Comparison of ENCODE assay signal across 8 cellular contexts in the genomic region with DNA sequence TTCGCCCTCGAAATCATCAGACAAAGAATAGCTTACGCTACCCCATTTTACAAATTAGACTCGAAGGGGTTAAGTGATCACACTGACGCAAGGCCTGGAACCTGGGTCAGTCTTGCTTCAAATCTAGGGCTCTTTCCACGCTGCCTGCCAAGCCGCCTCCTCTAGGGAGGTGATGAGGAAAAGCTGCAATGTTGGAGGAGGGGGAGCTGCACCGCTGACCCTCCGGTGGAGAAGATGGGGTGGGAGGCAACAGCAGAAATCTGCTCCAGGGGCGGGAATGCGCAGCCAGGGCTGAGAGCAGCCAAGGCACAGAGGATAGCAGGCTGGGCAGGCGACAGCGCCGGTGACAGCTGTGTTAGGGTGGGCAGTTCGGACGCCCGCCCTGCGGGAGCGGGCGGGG. TPM values are rescaled to one million over a fixed set of nuclear protein-coding genes. Genes with fewer than 3 reads are reported as not detected.
DNase-seq lines count a peak whose midpoint lies in the region; TF ChIP-seq lines count a peak whose summit lies in the region.

No MANE protein-coding gene starts in this region.

- WGBS in ectodermal cell, 2 experiments = 3 to 5% methylated on average over 20 of the region's 20 CpGs

- H3K27ac ChIP-seq in Karpas-422 (ENCODE audit: low read length) (peak overlapping the region; percentile 100), ectodermal cell (ENCODE audit: insufficient read depth, low read depth, low read length, poor library complexity, severe bottlenecking) (peak overlapping the region; percentile 11), muscle layer of duodenum (ENCODE audit: low read length) (peak overlapping the region; percentile 100)

- POLR2A ChIA-PET in AG04449 (lab: Yijun Ruan, JAX) = interaction anchor here (1.4 to 3.1 kb wide), 3 partner anchors 12 to 16 kb away, joined by 4 to 20 read pairs (median 7); partner anchors contain the start of genes FAU, MRPL49 and ZNHIT2

- H3K27me3 ChIP-seq in Karpas-422 (ENCODE audit: low read length) = no peaks in the 10 kb centered on the region
- H3K27me3 ChIP-seq in ectodermal cell (ENCODE audit: control insufficient read depth, insufficient read depth, low read length, poor library complexity, severe bottlenecking) = no peaks in the 10 kb centered on the region
- no peaks in the 10 kb centered on the region for H3K27me3 ChIP-seq in muscle layer of duodenum (ENCODE audit: low read depth, low read length)

- CTCF ChIA-PET in AG04449 (lab: Yijun Ruan, JAX) = interaction anchor here (1.0 kb wide), 2 partner anchors 12 to 23 kb away, joined by 4 read pairs; partner anchors contain the start of genes FAU and MRPL49

- H3K9me2 ChIP-seq in Karpas-422 (replicated peaks; ENCODE audit: insufficient read depth, low read length) = no peaks in the 10 kb centered on the region

- H3K4me3 ChIP-seq in AG04449 (ENCODE audit: low read depth, low read length) (peak overlapping the region; percentile 95), Karpas-422 (ENCODE audit: low read length) (peak overlapping the region; percentile 91), ectodermal cell (ENCODE audit: insufficient read depth, low read depth, low read length) (peak overlapping the region; percentile 83), muscle layer of duodenum (ENCODE audit: low read depth in 1 of 2, low read length in 2 of 2) (peak overlapping the region; percentile 86 to 91)

- peak overlapping the region; percentile 99 for H3K9ac ChIP-seq in Karpas-422 (ENCODE audit: low read length)

- H3K9me3 ChIP-seq in Karpas-422 (ENCODE audit: low read length) = no peaks in the 10 kb centered on the region
- no peaks in the 10 kb centered on the region for H3K9me3 ChIP-seq in ectodermal cell (ENCODE audit: control insufficient read depth, low read length)
- no peaks in the 10 kb centered on the region for H3K9me3 ChIP-seq in muscle layer of duodenum (ENCODE audit: control insufficient read depth in 1 of 2, low read length in 2 of 2)

- peak overlapping the region; percentile 98 for H3K4me2 ChIP-seq in Karpas-422 (ENCODE audit: low read depth, low read length, poor library complexity, severe bottlenecking)

- peaks cover 27% of the 10 kb centered on the region for H3K79me2 ChIP-seq in Karpas-422 (ENCODE audit: low read length)

- peaks cover 30% of the 10 kb centered on the region for H3K36me3 ChIP-seq in Karpas-422 (ENCODE audit: insufficient read depth, low read length)
- H3K36me3 ChIP-seq in ectodermal cell (ENCODE audit: control insufficient read depth, insufficient read depth, low read length) = peaks cover 4% of the 10 kb centered on the region
- H3K36me3 ChIP-seq in muscle layer of duodenum (ENCODE audit: control insufficient read depth in 1 of 2, insufficient read depth in 2 of 2, low read length in 2 of 2) = peaks cover 27 to 44% of the 10 kb centered on the region in 2 donors

- in situ Hi-C loops in ACHN (cut with HindIII; ENCODE audit: low pct_ligation_motif_present, low pct_unique_long_range_greater_than_20kb, low sequenced_read_pairs) = no loop called here

- DNase-seq in AG04449 (ENCODE audit: low read depth, low spot score) = no peak
- DNase-seq in Karpas-422 = peak; percentile 70
- DNase-seq in germinal center (ENCODE audit: low spot score) = no peak
- DNase-seq in cortex of kidney (lab: John Stamatoyannopoulos, UW) = no peak
- no peak for DNase-seq in NCI-H1417 (lab: John Stamatoyannopoulos, UW)
- DNase-seq in ACHN = no peak

- H4K20me1 ChIP-seq in Karpas-422 (ENCODE audit: insufficient read depth, low read depth, low read length) = peaks cover 34% of the 10 kb centered on the region; the same call in 1 of the 2 replicates

- TF ChIP-seq CTCF in AG04449 (IDR thresholded peaks at IDR 0.05; ENCODE audit: insufficient read depth, low read length, missing control alignments) = no peak

- no peak overlapping the region for H2AFZ ChIP-seq in Karpas-422 (ENCODE audit: low read length)

- peaks cover 57% of the 10 kb centered on the region for H3K4me1 ChIP-seq in Karpas-422 (ENCODE audit: low read length)
- H3K4me1 ChIP-seq in ectodermal cell (ENCODE audit: control insufficient read depth, insufficient read depth, low read length) = peaks cover 11% of the 10 kb centered on the region
- H3K4me1 ChIP-seq in muscle layer of duodenum (ENCODE audit: control insufficient read depth in 1 of 2, insufficient read depth in 2 of 2, low read length in 2 of 2) = peaks cover 16 to 34% of the 10 kb centered on the region in 2 donors

RNA-seq across cellular contexts. Expression of gene SYVN1, which starts 0.6 kb away (rescaled TPM):
- total RNA-seq in Karpas-422 (2014; rRNA removed; shearing (Covaris generic); ENCODE audit: low replicate concordance) = 73.6 and 118 TPM in 2 replicates
- 31.4 TPM for polyA plus RNA-seq in ectodermal cell (2013, experiment 1 of 4)
- 25.5 TPM for polyA plus RNA-seq in ectodermal cell (2013, experiment 2 of 4)
- polyA plus RNA-seq in ectodermal cell (2013, experiment 3 of 4) = 22.1 TPM
- 29.0 TPM for polyA plus RNA-seq in ectodermal cell (2013, experiment 4 of 4)

RNA-seq across cellular contexts. Expression of gene MRPL49, which starts 11.6 kb away (rescaled TPM):
- total RNA-seq in Karpas-422 (2014; rRNA removed; shearing (Covaris generic); ENCODE audit: low replicate concordance) = 44.5 and 65.8 TPM in 2 replicates
- polyA plus RNA-seq in ectodermal cell (2013, experiment 1 of 4) = 47.5 TPM
- polyA plus RNA-seq in ectodermal cell (2013, experiment 2 of 4) = 49.9 TPM
- 34.1 TPM for polyA plus RNA-seq in ectodermal cell (2013, experiment 3 of 4)
- polyA plus RNA-seq in ectodermal cell (2013, experiment 4 of 4) = 40.1 TPM

RNA-seq across cellular contexts. Expression of gene FAU, which starts 11.8 kb away (rescaled TPM):
- 662 and 1,340 TPM in 2 replicates for total RNA-seq in Karpas-422 (2014; rRNA removed; shearing (Covaris generic); ENCODE audit: low replicate concordance)
- polyA plus RNA-seq in ectodermal cell (2013, experiment 1 of 4) = 875 TPM
- polyA plus RNA-seq in ectodermal cell (2013, experiment 2 of 4) = 877 TPM
- polyA plus RNA-seq in ectodermal cell (2013, experiment 3 of 4) = 873 TPM
- polyA plus RNA-seq in ectodermal cell (2013, experiment 4 of 4) = 955 TPM

RNA-seq across cellular contexts. Expression of gene ZNHIT2, which starts 16.2 kb away (rescaled TPM):
- 11.3 and 18.0 TPM in 2 replicates for total RNA-seq in Karpas-422 (2014; rRNA removed; shearing (Covaris generic); ENCODE audit: low replicate concordance)
- polyA plus RNA-seq in ectodermal cell (2013, experiment 1 of 4) = 7.8 TPM
- polyA plus RNA-seq in ectodermal cell (2013, experiment 2 of 4) = 9.1 TPM
- polyA plus RNA-seq in ectodermal cell (2013, experiment 3 of 4) = 7.7 TPM
- 7.8 TPM for polyA plus RNA-seq in ectodermal cell (2013, experiment 4 of 4)

RNA-seq across cellular contexts. Expression of gene TM7SF2, which starts 22.1 kb away (rescaled TPM):
- total RNA-seq in Karpas-422 (2014; rRNA removed; shearing (Covaris generic); ENCODE audit: low replicate concordance) = 160 and 161 TPM in 2 replicates
- 63.7 TPM for polyA plus RNA-seq in ectodermal cell (2013, experiment 1 of 4)
- polyA plus RNA-seq in ectodermal cell (2013, experiment 2 of 4) = 75.0 TPM
- polyA plus RNA-seq in ectodermal cell (2013, experiment 3 of 4) = 62.0 TPM
- 71.4 TPM for polyA plus RNA-seq in ectodermal cell (2013, experiment 4 of 4)

Comparison
In these comparisons a context has a peak if more than half of its experiments do, and no peak if none do; other contexts are left out.
1. H3K27ac ChIP-seq: peak in every context shown above with its lines; median percentile 100 in Karpas-422; 100 in muscle layer of duodenum; 11 in ectodermal cell.